In the genomic region with DNA sequence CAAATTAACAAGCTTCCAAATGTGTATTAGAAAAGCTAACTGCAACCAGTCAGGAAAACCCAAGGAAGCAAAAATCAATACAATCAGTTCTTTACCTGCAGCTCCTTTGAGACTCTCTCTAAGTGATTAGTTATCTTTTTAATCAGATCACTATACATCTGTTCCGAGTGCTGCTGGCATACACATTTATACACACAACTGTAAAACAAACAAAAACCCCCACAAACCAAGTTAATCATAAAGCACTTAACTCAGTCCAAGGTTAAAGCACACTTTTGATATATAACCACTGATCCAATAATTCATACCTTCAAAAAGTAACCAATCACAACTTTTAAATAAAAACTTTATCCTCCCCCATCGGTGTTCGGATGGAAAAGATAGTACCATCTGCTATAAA, we compare ENCODE assay signal across 14 cellular contexts. TPM values are rescaled to one million over a fixed set of nuclear protein-coding genes. Genes with fewer than 3 reads are reported as not detected.
DNase-seq lines count a peak whose midpoint lies in the region; ATAC-seq and TF ChIP-seq lines count a peak whose summit lies in the region.
"Had no signal": no experiment of that assay in that cellular context is flagged by ENCODE, and none has a peak within 500 bp of the region (broad histone marks: within the 10 kb centered on the region; RNA-seq: fewer than 3 reads in every experiment).

No MANE protein-coding gene starts in this region.

- POLR2A ChIA-PET in activated CD4-positive, alpha-beta T cell treated with anti-CD3 and anti-CD28 coated beads, Interleukin-2, amount 10 ng/mL, durations not matched to agents 7 days and 5 days (lab: Charles Lee), result no interaction called here

- 37 to 62% (median 56%) methylated on average over 3 of the region's 3 CpGs for WGBS in psoas muscle, 3 donors

- peaks cover 48% of the 10 kb centered on the region for H3K4me1 Mint-ChIP-seq in activated CD4-positive, alpha-beta T cell treated with anti-CD3 and anti-CD28 coated beads, Interleukin-2, amount 10 ng/mL, durations not matched to agents 7 days and 5 days
- peaks cover 56% of the 10 kb centered on the region for H3K4me1 Mint-ChIP-seq in central memory CD8-positive, alpha-beta T cell

- H4K20me1 ChIP-seq in Karpas-422 (ENCODE audit: insufficient read depth, low read depth, low read length), result no peaks in the 10 kb centered on the region

- H3K27me3 Mint-ChIP-seq in activated CD4-positive, alpha-beta T cell treated with anti-CD3 and anti-CD28 coated beads, Interleukin-2, amount 10 ng/mL, durations not matched to agents 7 days and 5 days, result no peaks in the 10 kb centered on the region
- no peaks in the 10 kb centered on the region for H3K27me3 Mint-ChIP-seq in central memory CD8-positive, alpha-beta T cell

- peaks cover 10% of the 10 kb centered on the region for H3K36me3 Mint-ChIP-seq in activated CD4-positive, alpha-beta T cell treated with anti-CD3 and anti-CD28 coated beads, Interleukin-2, amount 10 ng/mL, durations not matched to agents 7 days and 5 days (ENCODE audit: low read depth)
- H3K36me3 Mint-ChIP-seq in central memory CD8-positive, alpha-beta T cell (ENCODE audit: insufficient read depth), result peaks cover 8% of the 10 kb centered on the region

- H3K27me3 ChIP-seq in Karpas-422 (ENCODE audit: low read length), result no peaks in the 10 kb centered on the region
- no peaks in the 10 kb centered on the region for H3K27me3 ChIP-seq in psoas muscle (ENCODE audit: insufficient read depth in 3 of 3, low read length in 2 of 3)
- H3K27me3 ChIP-seq: tibial artery had no signal

- DNase-seq in activated CD4-positive, alpha-beta T cell treated with anti-CD3 and anti-CD28 coated beads, Interleukin-2, amount 10 ng/mL, durations not matched to agents 7 days and 5 days, result no peak
- DNase-seq in activated CD4-positive, alpha-beta T cell treated with anti-CD3 and anti-CD28 coated beads for 48 hours, result no peak
- DNase-seq in Karpas-422 (no peak), psoas muscle (no peak), NCI-H345 treated with DMSO at 0.1 percent for 48 hours (lab: John Stamatoyannopoulos, UW; ENCODE audit: unreplicated experiment) (no peak), foreskin fibroblast (no peak), occipital lobe (lab: John Stamatoyannopoulos, UW) (no peak)
- no peak for DNase-seq in central memory CD8-positive, alpha-beta T cell (ENCODE audit: low spot score in 2 of 2)
- DNase-seq: activated T-cell treated with anti-CD3 and anti-CD28 coated beads, Interleukin-2, amount 50 U/mL, for 1 hour; left colon; NCI-H1417 treated with DMSO at 0.1 percent for 48 hours; NCI-H526 treated with DMSO at 0.1 percent for 48 hours; tibial artery had no signal

- H3K9me3 ChIP-seq in Karpas-422 (ENCODE audit: low read length) (no peaks in the 10 kb centered on the region), psoas muscle (no peaks in the 10 kb centered on the region)
- H3K9me3 ChIP-seq: tibial artery had no signal

- H3K9me3 Mint-ChIP-seq in activated CD4-positive, alpha-beta T cell treated with anti-CD3 and anti-CD28 coated beads, Interleukin-2, amount 10 ng/mL, durations not matched to agents 7 days and 5 days, result no peaks in the 10 kb centered on the region
- H3K9me3 Mint-ChIP-seq in central memory CD8-positive, alpha-beta T cell, result no peaks in the 10 kb centered on the region
- H3K9me3 Mint-ChIP-seq: neural crest cell had no signal

- H3K4me3 Mint-ChIP-seq in activated CD4-positive, alpha-beta T cell treated with anti-CD3 and anti-CD28 coated beads, Interleukin-2, amount 10 ng/mL, durations not matched to agents 7 days and 5 days, result no peak overlapping the region
- H3K4me3 Mint-ChIP-seq in central memory CD8-positive, alpha-beta T cell, result peak overlapping the region; percentile 33
- H3K4me3 Mint-ChIP-seq: neural crest cell had no signal

- no peak overlapping the region for H3K9ac ChIP-seq in Karpas-422 (ENCODE audit: low read length)

- ATAC-seq in central memory CD8-positive, alpha-beta T cell (replicated peaks; ENCODE audit: extremely low read depth, poor library complexity, severe bottlenecking), result no peak
- ATAC-seq in psoas muscle, result peak in 1 of 4 donors; percentile 15

- CTCF ChIA-PET in activated CD4-positive, alpha-beta T cell treated with anti-CD3 and anti-CD28 coated beads, Interleukin-2, amount 10 ng/mL, durations not matched to agents 7 days and 5 days (lab: Charles Lee), result interaction anchor here (0.6 to 1.3 kb wide), 2 partner anchors 11 to 347 kb away, joined by 3 to 5 read pairs; no protein-coding TSS in a partner anchor

- TF ChIP-seq CTCF in psoas muscle (IDR thresholded peaks at IDR 0.05) (no peak), foreskin fibroblast (IDR thresholded peaks at IDR 0.05; ENCODE audit: low read depth, low read length) (no peak)

- H3K27ac ChIP-seq in Karpas-422 (ENCODE audit: low read length), result peak overlapping the region; percentile 62
- H3K27ac ChIP-seq in psoas muscle, result peak overlapping the region; percentile 78
- H3K27ac ChIP-seq: tibial artery had no signal

- H3K4me1 ChIP-seq in Karpas-422 (ENCODE audit: low read length) (peaks cover 43% of the 10 kb centered on the region), psoas muscle (peaks cover 89% of the 10 kb centered on the region)

- peaks cover 99% of the 10 kb centered on the region for H3K79me2 ChIP-seq in Karpas-422 (ENCODE audit: low read length)

- intact Hi-C loops in psoas muscle (cut with DNase I), result no loop called here

- H2AFZ ChIP-seq in Karpas-422 (ENCODE audit: low read length), result no peak overlapping the region

- H3K4me3 ChIP-seq in Karpas-422 (ENCODE audit: low read length), result no peak overlapping the region
- peak overlapping the region; percentile 17 for H3K4me3 ChIP-seq in psoas muscle
- H3K4me3 ChIP-seq in foreskin fibroblast (ENCODE audit: low read depth in 1 of 2, low read length in 2 of 2), result no peak overlapping the region
- H3K4me3 ChIP-seq: tibial artery had no signal

- peak overlapping the region; percentile 46 for H3K4me2 ChIP-seq in Karpas-422 (ENCODE audit: low read depth, low read length, poor library complexity, severe bottlenecking)

- no peaks in the 10 kb centered on the region for H3K9me2 ChIP-seq in Karpas-422 (replicated peaks; ENCODE audit: insufficient read depth, low read length)

- no peaks in the 10 kb centered on the region for H3K36me3 ChIP-seq in Karpas-422 (ENCODE audit: insufficient read depth, low read length)
- no peaks in the 10 kb centered on the region for H3K36me3 ChIP-seq in psoas muscle (ENCODE audit: insufficient read depth in 1 of 2, low read depth in 1 of 2)
- H3K36me3 ChIP-seq: tibial artery had no signal

- H3K27ac Mint-ChIP-seq in activated CD4-positive, alpha-beta T cell treated with anti-CD3 and anti-CD28 coated beads, Interleukin-2, amount 10 ng/mL, durations not matched to agents 7 days and 5 days, result peak overlapping the region; percentile 71
- peak overlapping the region; percentile 80 for H3K27ac Mint-ChIP-seq in central memory CD8-positive, alpha-beta T cell (ENCODE audit: low read depth)

RNA-seq across cellular contexts. Expression of gene CACUL1, which starts 25.6 kb away (rescaled TPM):
- 10 to 100 TPM; 27.5 to 27.6 TPM for total RNA-seq in activated CD4-positive, alpha-beta T cell treated with anti-CD3 and anti-CD28 coated beads, Interleukin-2, amount 10 ng/mL, durations not matched to agents 7 days and 5 days
- total RNA-seq in Karpas-422 (2014; rRNA removed; shearing (Covaris generic); ENCODE audit: low replicate concordance), result 28.2 and 50.3 TPM in 2 replicates
- 10 to 100 TPM; 22.1 to 41.0 (median 39.6) TPM for total RNA-seq in psoas muscle
- polyA plus RNA-seq in psoas muscle, result 10 to 100 TPM in 1 of 3 donors, 1 to 10 TPM in 2; 5.9 to 21.2 (median 8.0) TPM
- total RNA-seq in occipital lobe, result 42.4 TPM
